ENCODE assay signal across 19 cellular contexts in the genomic region with DNA sequence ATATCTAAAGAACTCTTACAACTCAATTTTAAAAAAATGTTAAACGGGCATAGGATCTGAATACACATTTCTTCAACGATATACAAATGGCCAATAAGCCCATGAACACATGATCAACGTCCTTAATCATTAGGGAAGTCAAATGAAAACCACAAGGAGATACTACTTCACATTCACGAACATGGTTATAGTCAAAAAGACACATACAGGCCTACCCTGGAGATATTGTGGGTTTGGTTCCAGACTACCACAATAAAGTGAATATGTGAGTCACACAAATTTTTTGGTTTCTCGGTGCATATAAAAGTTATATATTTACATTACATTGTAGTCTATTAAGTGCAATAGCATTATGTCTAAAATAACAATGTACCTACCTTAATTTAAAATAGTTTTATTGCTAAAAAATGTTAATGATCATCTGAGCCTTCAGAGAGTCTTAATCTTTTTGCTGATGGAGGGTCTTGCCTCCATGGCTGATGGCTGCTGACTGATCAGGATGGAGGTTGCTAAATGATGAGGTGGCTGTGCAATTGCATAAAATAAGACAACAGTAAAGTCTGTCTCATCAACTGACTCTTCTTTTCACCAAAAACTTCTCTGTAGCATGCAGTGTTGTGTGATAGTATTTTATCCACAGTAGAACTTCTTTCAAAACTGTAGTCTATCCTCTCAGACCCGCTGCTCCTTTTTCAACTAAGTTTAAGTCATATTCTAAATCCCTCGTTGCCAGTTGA. TPM values are rescaled to one million over a fixed set of nuclear protein-coding genes. Genes with fewer than 3 reads are reported as not detected.
A peak's percentile ranks its signal among the peaks of the same experiment; 100 is the strongest.
DNase-seq lines count a peak whose midpoint lies in the region; ATAC-seq, FAIRE-seq and TF ChIP-seq lines count a peak whose summit lies in the region.
"Had no signal": no experiment of that assay in that cellular context is flagged by ENCODE, and none has a peak within 500 bp of the region (broad histone marks: within the 10 kb centered on the region; RNA-seq: fewer than 3 reads in every experiment).

No MANE protein-coding gene starts in this region.

- no peaks in the 10 kb centered on the region for H3K9me3 Mint-ChIP-seq in activated naive CD4-positive, alpha-beta T cell treated with anti-CD3 and anti-CD28 coated beads, Interleukin-2, amount 50 U/mL, for 72 hours
- no peaks in the 10 kb centered on the region for H3K9me3 Mint-ChIP-seq in activated naive CD4-positive, alpha-beta T cell treated with anti-CD3 and anti-CD28 coated beads for 36 hours
- H3K9me3 Mint-ChIP-seq in stimulated activated naive CD8-positive, alpha-beta T cell treated with anti-CD3 and anti-CD28 coated beads, Interleukin-15, amount 100 ng/mL, for 72 hours: no peaks in the 10 kb centered on the region
- H3K9me3 Mint-ChIP-seq: IgD-negative memory B cell had no signal

- RAD21 ChIA-PET in GM12878 (lab: Charles Lee; ENCODE audit: unreplicated experiment): no interaction called here

- H3K36me3 Mint-ChIP-seq in activated naive CD4-positive, alpha-beta T cell treated with anti-CD3 and anti-CD28 coated beads, Interleukin-2, amount 50 U/mL, for 72 hours: peaks cover 0 to 28% of the 10 kb centered on the region in 2 donors
- H3K36me3 Mint-ChIP-seq in activated naive CD4-positive, alpha-beta T cell treated with anti-CD3 and anti-CD28 coated beads for 36 hours (ENCODE audit: low read depth): peaks cover 26% of the 10 kb centered on the region

- SMC1A ChIA-PET in GM12878 (lab: Charles Lee; ENCODE audit: uncharacterized antibody, unreplicated experiment): no interaction called here

- H3K27me3 ChIP-seq in PC-3 (ENCODE audit: low read length) (no peaks in the 10 kb centered on the region), GM12878 (replicated peaks in 1 of 2; ENCODE audit: control insufficient read depth in 2 of 2, insufficient read depth in 2 of 2, low read length in 1 of 2) (no peaks in the 10 kb centered on the region)

- peaks cover 12% of the 10 kb centered on the region for H3K79me2 ChIP-seq in PC-3 (ENCODE audit: low read length)
- H3K79me2 ChIP-seq in GM12878 (ENCODE audit: control insufficient read depth, insufficient read depth, low read length): peaks cover 26% of the 10 kb centered on the region

- DNase-seq in activated naive CD4-positive, alpha-beta T cell treated with anti-CD3 and anti-CD28 coated beads, Interleukin-2, amount 50 U/mL, for 72 hours (ENCODE audit: low spot score in 2 of 2): no peak
- DNase-seq in activated naive CD4-positive, alpha-beta T cell treated with anti-CD3 and anti-CD28 coated beads for 36 hours: no peak
- no peak for DNase-seq in PC-3
- DNase-seq in GM12878 (ENCODE audit: low read depth, low spot score): no peak
- DNase-seq in stimulated activated naive CD8-positive, alpha-beta T cell treated with anti-CD3 and anti-CD28 coated beads, Interleukin-15, amount 100 ng/mL, for 72 hours: no peak
- DNase-seq in DMS79 (lab: John Stamatoyannopoulos, UW): no peak
- DNase-seq in H54 (ENCODE audit: insufficient read length, low spot score): no peak
- DNase-seq: Kasumi-1, NCI-H1417 treated with DMSO at 0.1 percent for 48 hours, NCI-H2029, NCI-H2171 treated with DMSO at 0.1 percent for 48 hours, NCI-H748 treated with DMSO at 0.1 percent for 48 hours, OCI-M1 had no signal

- H3F3A ChIP-seq in PC-3 (ENCODE audit: low read length, unreplicated experiment): no peaks in the 10 kb centered on the region

- no peak for TF ChIP-seq RAD21 in GM12878 (IDR thresholded peaks at IDR 0.05; ENCODE audit: insufficient read depth, low read depth, low read length)

- BruUV-seq in PC-3 (replicated peaks; lab: Mats Ljungman, UMichigan): no TSS peak
- no TSS peak for BruUV-seq in GM12878 (replicated peaks; lab: Mats Ljungman, UMichigan)

- intact Hi-C loops in activated naive CD4-positive, alpha-beta T cell treated with anti-CD3 and anti-CD28 coated beads for 36 hours (cut with micrococcal nuclease): no loop called here
- intact Hi-C loops in PC-3 (cut with micrococcal nuclease) (no loop called here), GM12878 (cut with micrococcal nuclease; ENCODE audit: unreplicated experiment) (no loop called here)

- H3K4me1 ChIP-seq in PC-3 (ENCODE audit: insufficient read depth, low read length) (no peaks in the 10 kb centered on the region), GM12878 (ENCODE audit: control insufficient read depth, insufficient read depth, low read length) (0 out of 2 replicates have a peak, but pooled peaks cover 4% of the 10 kb centered on the region)

- CTCF ChIA-PET in activated naive CD4-positive, alpha-beta T cell treated with anti-CD3 and anti-CD28 coated beads for 36 hours (lab: Charles Lee): no interaction called here
- CTCF ChIA-PET in PC-3 (lab: Charles Lee) (no interaction called here), GM12878 (lab: Yijun Ruan, JAX) (interaction anchor here (1.3 kb wide), 1 partner anchor 14 kb away, joined by 3 read pairs; no protein-coding TSS in a partner anchor)

- 62% methylated on average over 7 of the region's 7 CpGs for WGBS in GM12878 (ENCODE audit: insufficient coverage, insufficient replicate concordance, low lambda C conversion rate, missing lambda C conversion rate)

- no peak for TF ChIP-seq POLR2A in GM12878 (IDR thresholded peaks at IDR 0.05; ENCODE audit: low read depth, low read length)
- TF ChIP-seq POLR2A in H54 (IDR thresholded peaks at IDR 0.05; ENCODE audit: low read depth, low read length): no peak

- no peaks in the 10 kb centered on the region for H3K27me3 Mint-ChIP-seq in activated naive CD4-positive, alpha-beta T cell treated with anti-CD3 and anti-CD28 coated beads for 36 hours (ENCODE audit: low read depth)
- no peaks in the 10 kb centered on the region for H3K27me3 Mint-ChIP-seq in stimulated activated naive CD8-positive, alpha-beta T cell treated with anti-CD3 and anti-CD28 coated beads, Interleukin-15, amount 100 ng/mL, for 72 hours
- H3K27me3 Mint-ChIP-seq: IgD-negative memory B cell had no signal

- in situ Hi-C loops in GM12878 (cut with MboI): no loop called here

- TF ChIP-seq CTCF in PC-3 (conservative IDR thresholded peaks at IDR 0.05; ENCODE audit: low read depth, low read length) (no peak), GM12878 (IDR thresholded peaks at IDR 0.05 in 2 of 3, conservative IDR thresholded peaks at IDR 0.05 in 1 of 3; ENCODE audit: control insufficient read depth in 2 of 3, extremely low read depth in 1 of 3, insufficient read depth in 1 of 3, low read depth in 3 of 3, low read length in 3 of 3) (no peak)

- peak; percentile 26 to 61 for ATAC-seq in activated naive CD4-positive, alpha-beta T cell treated with anti-CD3 and anti-CD28 coated beads, Interleukin-2, amount 50 U/mL, for 72 hours
- ATAC-seq in PC-3 (peak; percentile 35; the same call in 1 of the 2 replicates), GM12878 (peak; percentile 42; the same call in 1 of the 3 replicates)
- peak; percentile 88 for ATAC-seq in stimulated activated naive CD8-positive, alpha-beta T cell treated with anti-CD3 and anti-CD28 coated beads, Interleukin-15, amount 100 ng/mL, for 72 hours

- POLR2A ChIA-PET in PC-3 (lab: Charles Lee; ENCODE audit: unreplicated experiment) (no interaction called here), GM12878 (lab: Charles Lee) (no interaction called here)

- H3K4me3 ChIP-seq in PC-3 (ENCODE audit: low read length): no peak overlapping the region
- no peak overlapping the region for H3K4me3 ChIP-seq in GM12878
- H3K4me3 ChIP-seq: HAP-1 had no signal

- H3K4me3 Mint-ChIP-seq in activated naive CD4-positive, alpha-beta T cell treated with anti-CD3 and anti-CD28 coated beads for 36 hours: no peak overlapping the region
- no peak overlapping the region for H3K4me3 Mint-ChIP-seq in stimulated activated naive CD8-positive, alpha-beta T cell treated with anti-CD3 and anti-CD28 coated beads, Interleukin-15, amount 100 ng/mL, for 72 hours
- H3K4me3 Mint-ChIP-seq: IgD-negative memory B cell had no signal

- H3K9me3 ChIP-seq in PC-3 (ENCODE audit: low read length) (no peaks in the 10 kb centered on the region), GM12878 (replicated peaks; ENCODE audit: control insufficient read depth, insufficient read depth, low read length) (no peaks in the 10 kb centered on the region)
- H3K9me3 ChIP-seq: HAP-1 had no signal

- H2AFZ ChIP-seq in PC-3 (ENCODE audit: low read length) (no peak overlapping the region), GM12878 (ENCODE audit: control insufficient read depth, low read depth, low read length) (no peak overlapping the region)

- H4K20me1 ChIP-seq in PC-3 (ENCODE audit: low read length) (no peaks in the 10 kb centered on the region), GM12878 (ENCODE audit: control insufficient read depth, insufficient read depth) (no peaks in the 10 kb centered on the region)

- H3K4me2 ChIP-seq in PC-3 (ENCODE audit: low read length): no peak overlapping the region
- no peak overlapping the region for H3K4me2 ChIP-seq in GM12878 (ENCODE audit: control insufficient read depth, insufficient read depth)

- no peak for TF ChIP-seq EP300 in GM12878 (IDR thresholded peaks at IDR 0.05; ENCODE audit: borderline replicate concordance in 1 of 2, control insufficient read depth in 1 of 2, low read depth in 2 of 2, low read length in 2 of 2)

- H3K27ac ChIP-seq in PC-3 (ENCODE audit: low read length) (no peak overlapping the region), GM12878 (ENCODE audit: control insufficient read depth, insufficient read depth) (no peak overlapping the region)
- H3K27ac ChIP-seq: HL-60, RWPE1 had no signal

- H3K27ac Mint-ChIP-seq in activated naive CD4-positive, alpha-beta T cell treated with anti-CD3 and anti-CD28 coated beads, Interleukin-2, amount 50 U/mL, for 72 hours: no peak overlapping the region
- no peak overlapping the region for H3K27ac Mint-ChIP-seq in activated naive CD4-positive, alpha-beta T cell treated with anti-CD3 and anti-CD28 coated beads for 36 hours
- H3K27ac Mint-ChIP-seq in stimulated activated naive CD8-positive, alpha-beta T cell treated with anti-CD3 and anti-CD28 coated beads, Interleukin-15, amount 100 ng/mL, for 72 hours: no peak overlapping the region

- H3K4me1 Mint-ChIP-seq in activated naive CD4-positive, alpha-beta T cell treated with anti-CD3 and anti-CD28 coated beads for 36 hours (ENCODE audit: low read depth): peaks cover 25% of the 10 kb centered on the region
- H3K4me1 Mint-ChIP-seq in stimulated activated naive CD8-positive, alpha-beta T cell treated with anti-CD3 and anti-CD28 coated beads, Interleukin-15, amount 100 ng/mL, for 72 hours: peaks cover 35% of the 10 kb centered on the region

- FAIRE-seq in GM12878 (lab: Jason Lieb, UNC) (peak; percentile 84), H54 (lab: Jason Lieb, UNC) (no peak)
- FAIRE-seq: HTR-8/SVneo had no signal

- no peaks in the 10 kb centered on the region; the same call in 1 of the 2 replicates for H3K36me3 ChIP-seq in PC-3 (ENCODE audit: low read depth, low read length)
- H3K36me3 ChIP-seq in GM12878 (ENCODE audit: control insufficient read depth in 2 of 2, insufficient read depth in 2 of 2, low read length in 1 of 2): peaks cover 0 to 9% of the 10 kb centered on the region in 2 experiments

- H3K9ac ChIP-seq in PC-3 (ENCODE audit: low read length) (no peak overlapping the region), GM12878 (ENCODE audit: control insufficient read depth, insufficient read depth, low read length) (no peak overlapping the region)

- no peaks in the 10 kb centered on the region for H3K9me2 ChIP-seq in PC-3 (replicated peaks; ENCODE audit: low read length)

RNA-seq across cellular contexts. Expression of gene AK3, which starts 15.1 kb away (rescaled TPM):
- 10 to 100 TPM; 37.5 to 44.9 TPM for total RNA-seq in activated naive CD4-positive, alpha-beta T cell treated with anti-CD3 and anti-CD28 coated beads, Interleukin-2, amount 50 U/mL, for 72 hours
- total RNA-seq in activated naive CD4-positive, alpha-beta T cell treated with anti-CD3 and anti-CD28 coated beads for 36 hours: 10 to 100 TPM; 50.2 to 50.9 TPM
- 42.2 and 79.2 TPM in 2 replicates for total RNA-seq in PC-3 (2014; rRNA removed)
- total RNA-seq in GM12878 (2013; cell fraction: nucleolus; rRNA removed): 25.0 and 26.9 TPM in 2 replicates
- total RNA-seq in GM12878 (2014; rRNA removed): 71.8 and 86.6 TPM in 2 replicates
- total RNA-seq in GM12878 (2014; rRNA removed; fragmentation: Illumina TruSeq; extraction: Trizol): 34.7 and 38.2 TPM in 2 replicates
- 32.4 and 35.6 TPM in 2 replicates for total RNA-seq in GM12878 (2021)
- 13.1 TPM for polyA plus RNA-seq in GM12878 (2011; ENCODE audit: low read depth)
- polyA plus RNA-seq in GM12878 (2011; rRNA removed): 44.5 and 69.0 TPM in 2 replicates
- 16.4 and 19.2 TPM in 2 replicates for polyA plus RNA-seq in GM12878 (2011; cell fraction: cytosol; rRNA removed)
- polyA plus RNA-seq in GM12878 (2011; cell fraction: nucleus; rRNA removed): 17.0 and 19.5 TPM in 2 replicates
- 29.5 and 34.0 TPM in 2 replicates for polyA plus RNA-seq in GM12878 (2012)
- 44.2 and 60.1 TPM in 2 replicates for polyA plus RNA-seq in GM12878 (2014; fragmentation: Illumina TruSeq; extraction: Trizol)
- polyA plus RNA-seq in GM12878 (2014; fragmentation: Nextera tagmentation; extraction: Ambion mirVana): 10 to 100 TPM; 14.2 to 26.2 TPM
- polyA plus RNA-seq in GM12878 (2014; rRNA removed): 43.6 and 54.8 TPM in 2 replicates
- 10 to 100 TPM; 50.6 to 52.5 TPM for polyA plus RNA-seq in GM12878 (2016; fragmentation: Nextera tagmentation; extraction: Ambion mirVana)
- 16.2 TPM in 2 replicates for polyA minus RNA-seq in GM12878 (2011; rRNA and poly(A)+ RNA removed)
- 19.2 and 27.1 TPM in 2 replicates for polyA minus RNA-seq in GM12878 (2011; cell fraction: cytosol; rRNA and poly(A)+ RNA removed)
- 18.9 and 33.4 TPM in 2 replicates for polyA minus RNA-seq in GM12878 (2011; cell fraction: nucleus; rRNA and poly(A)+ RNA removed)

RNA-seq across cellular contexts. Expression of gene CDC37L1, which starts 46.5 kb away (rescaled TPM):
- total RNA-seq in activated naive CD4-positive, alpha-beta T cell treated with anti-CD3 and anti-CD28 coated beads, Interleukin-2, amount 50 U/mL, for 72 hours: 10 to 100 TPM in 1 of 2 donors, 1 to 10 TPM in 1; 9.1 to 18.3 TPM
- total RNA-seq in activated naive CD4-positive, alpha-beta T cell treated with anti-CD3 and anti-CD28 coated beads for 36 hours: 10 to 100 TPM; 13.7 to 14.5 TPM
- total RNA-seq in PC-3 (2014; rRNA removed) (5.1 and 7.8 TPM in 2 replicates), GM12878 (2014; rRNA removed) (8.1 and 10.9 TPM in 2 replicates), GM12878 (2014; rRNA removed; fragmentation: Illumina TruSeq; extraction: Trizol) (10.4 and 11.2 TPM in 2 replicates), GM12878 (2021) (8.9 and 10.0 TPM in 2 replicates)
- total RNA-seq in GM12878 (2013; cell fraction: nucleolus; rRNA removed): 26.8 and 29.7 TPM in 2 replicates
- polyA plus RNA-seq in GM12878 (2011; ENCODE audit: low read depth): 2.4 TPM
- polyA plus RNA-seq in GM12878 (2011; rRNA removed) (6.1 and 11.6 TPM in 2 replicates), GM12878 (2014; fragmentation: Illumina TruSeq; extraction: Trizol) (8.4 and 11.5 TPM in 2 replicates), GM12878 (2014; fragmentation: Nextera tagmentation; extraction: Ambion mirVana) (1 to 10 TPM; 2.2 to 3.6 TPM), GM12878 (2014; rRNA removed) (7.0 and 7.7 TPM in 2 replicates), GM12878 (2016; fragmentation: Nextera tagmentation; extraction: Ambion mirVana) (10 to 100 TPM; 16.1 to 16.6 TPM)
- 3.0 and 5.2 TPM in 2 replicates for polyA plus RNA-seq in GM12878 (2011; cell fraction: cytosol; rRNA removed)
- 3.4 and 5.0 TPM in 2 replicates for polyA plus RNA-seq in GM12878 (2011; cell fraction: nucleus; rRNA removed)
- polyA plus RNA-seq in GM12878 (2012): 4.1 and 6.4 TPM in 2 replicates
- polyA minus RNA-seq in GM12878 (2011; rRNA and poly(A)+ RNA removed): 4.9 and 5.5 TPM in 2 replicates
- polyA minus RNA-seq in GM12878 (2011; cell fraction: cytosol; rRNA and poly(A)+ RNA removed): 3.1 and 3.2 TPM in 2 replicates
- polyA minus RNA-seq in GM12878 (2011; cell fraction: nucleus; rRNA and poly(A)+ RNA removed): 3.4 and 8.5 TPM in 2 replicates

RNA-seq across cellular contexts. Expression of gene SPATA6L, which starts 59.6 kb away (rescaled TPM):
- 1 to 10 TPM in 1 of 2 donors, under 1 TPM in 1; 0.99 to 2.1 TPM for total RNA-seq in activated naive CD4-positive, alpha-beta T cell treated with anti-CD3 and anti-CD28 coated beads, Interleukin-2, amount 50 U/mL, for 72 hours
- 1 to 10 TPM in 1 of 2 experiments, under 1 TPM in 1; 0.91 to 1.4 TPM for total RNA-seq in activated naive CD4-positive, alpha-beta T cell treated with anti-CD3 and anti-CD28 coated beads for 36 hours
- total RNA-seq in PC-3 (2014; rRNA removed) (1.4 TPM in 1 of 2 replicates, not detected in the other), GM12878 (2014; rRNA removed) (1.2 and 1.6 TPM in 2 replicates), GM12878 (2014; rRNA removed; fragmentation: Illumina TruSeq; extraction: Trizol) (0.89 and 1.1 TPM in 2 replicates), GM12878 (2021) (1.6 and 2.1 TPM in 2 replicates)
- total RNA-seq in GM12878 (2013; cell fraction: nucleolus; rRNA removed): 5.5 and 6.6 TPM in 2 replicates
- 0.47 TPM for polyA plus RNA-seq in GM12878 (2011; ENCODE audit: low read depth)
- polyA plus RNA-seq in GM12878 (2011; rRNA removed) (0.37 and 0.42 TPM in 2 replicates), GM12878 (2014; fragmentation: Illumina TruSeq; extraction: Trizol) (0.48 and 0.68 TPM in 2 replicates), GM12878 (2014; fragmentation: Nextera tagmentation; extraction: Ambion mirVana) (1 to 10 TPM in 1 of 2 experiments, under 1 TPM in 1; 0.88 to 1.3 TPM), GM12878 (2014; rRNA removed) (0.94 and 2.0 TPM in 2 replicates), GM12878 (2016; fragmentation: Nextera tagmentation; extraction: Ambion mirVana) (1 to 10 TPM in 1 of 2 experiments, under 1 TPM in 1; 0.42 to 1.4 TPM)
- polyA plus RNA-seq in GM12878 (2011; cell fraction: cytosol; rRNA removed): 0.13 TPM in 2 replicates
- polyA plus RNA-seq in GM12878 (2011; cell fraction: nucleus; rRNA removed): 0.53 and 0.94 TPM in 2 replicates
- polyA plus RNA-seq in GM12878 (2012): 0.46 and 1.5 TPM in 2 replicates
- polyA minus RNA-seq in GM12878 (2011; rRNA and poly(A)+ RNA removed): 0.15 TPM in 1 of 2 replicates, not detected in the other
- not detected in 2 replicates for polyA minus RNA-seq in GM12878 (2011; cell fraction: cytosol; rRNA and poly(A)+ RNA removed)
- 0.24 and 1.9 TPM in 2 replicates for polyA minus RNA-seq in GM12878 (2011; cell fraction: nucleus; rRNA and poly(A)+ RNA removed)
- total RNA-seq: NCI-H460 had no signal
- polyA plus RNA-seq: IgD-negative memory B cell had no signal

Comparison
In these comparisons a context has a peak if more than half of its experiments do, and no peak if none do; other contexts are left out.
1. ATAC-seq: peak in every context shown above with its lines; median percentile 88 in stimulated activated naive CD8-positive, alpha-beta T cell treated with anti-CD3 and anti-CD28 coated beads, Interleukin-15, amount 100 ng/mL, for 72 hours; 44 in activated naive CD4-positive, alpha-beta T cell treated with anti-CD3 and anti-CD28 coated beads, Interleukin-2, amount 50 U/mL, for 72 hours; 42 in GM12878; 35 in PC-3.